1 cellular context compared by ENCODE assay signal in genomic region chr1:17170571-17170970, GRCh38.
TF ChIP-seq lines count a peak whose summit lies in the region.

No MANE protein-coding gene starts in this region.

TF ChIP-seq in IMR-90, 13 proteins besides CTCF, POLR2A, EP300 and RAD21:
- TF ChIP-seq FOS (IDR thresholded peaks at IDR 0.05; ENCODE audit: low read depth, low read length) (no peak), RCOR1 (IDR thresholded peaks at IDR 0.05; ENCODE audit: insufficient replicate concordance, low read length) (no peak), RFX5 (IDR thresholded peaks at IDR 0.05; ENCODE audit: low read depth, low read length) (no peak), MAZ (IDR thresholded peaks at IDR 0.05; ENCODE audit: borderline replicate concordance, low read depth, low read length) (no peak), MAFK (IDR thresholded peaks at IDR 0.05; ENCODE audit: low read depth, low read length) (no peak), USF2 (IDR thresholded peaks at IDR 0.05; ENCODE audit: low read depth, low read length) (no peak), MXI1 (IDR thresholded peaks at IDR 0.05; ENCODE audit: borderline replicate concordance, low read depth, low read length) (no peak), BHLHE40 (IDR thresholded peaks at IDR 0.05; ENCODE audit: low read depth, low read length) (no peak), CEBPB (IDR thresholded peaks at IDR 0.05; ENCODE audit: low read depth, low read length) (no peak), CHD1 (IDR thresholded peaks at IDR 0.05; ENCODE audit: low read depth, low read length) (no peak), NFE2L2 (IDR thresholded peaks at IDR 0.05; ENCODE audit: low read depth, low read length) (no peak), SMC3 (IDR thresholded peaks at IDR 0.05; ENCODE audit: low read depth, low read length) (no peak), ELK1 (IDR thresholded peaks at IDR 0.05; ENCODE audit: borderline replicate concordance, low read depth, low read length) (no peak)
